ENCODE assay signal across 31 cellular contexts in the genomic region with DNA sequence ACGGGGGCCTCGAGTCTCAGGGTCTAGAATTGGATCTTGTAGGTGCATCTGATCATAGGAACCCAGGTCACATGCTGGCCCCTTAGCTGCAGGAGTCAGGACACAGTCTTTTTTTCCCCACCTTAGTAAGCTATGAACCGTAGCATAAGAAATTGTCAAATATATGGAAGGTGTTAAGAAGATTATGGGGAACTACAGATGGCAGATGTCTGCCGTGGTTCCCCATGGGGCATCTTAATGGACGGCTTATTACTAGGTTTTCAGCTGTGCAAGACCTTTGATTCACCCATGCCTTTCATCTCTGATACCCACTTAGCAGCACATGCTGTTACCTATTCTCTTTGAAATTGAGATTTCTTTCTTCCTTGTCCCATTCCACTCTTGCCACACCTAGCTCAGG.
DNase-seq lines count a peak whose midpoint lies in the region; ATAC-seq and TF ChIP-seq lines count a peak whose summit lies in the region.
"Had no signal": no experiment of that assay in that cellular context is flagged by ENCODE, and none has a peak within 500 bp of the region (broad histone marks: within the 10 kb centered on the region; RNA-seq: fewer than 3 reads in every experiment).

No MANE protein-coding gene starts in this region.

- H3K4me2 ChIP-seq in neural progenitor cell: no peak overlapping the region
- H3K4me2 ChIP-seq: BLaER1 had no signal

- H3K79me2 ChIP-seq in neural progenitor cell (ENCODE audit: low read depth): peaks cover 33% of the 10 kb centered on the region

- no peaks in the 10 kb centered on the region for H3F3A ChIP-seq in neural progenitor cell (ENCODE audit: low read depth)

- TF ChIP-seq CTCF in neural progenitor cell (IDR thresholded peaks at IDR 0.05): no peak

- no peaks in the 10 kb centered on the region for H3K9me3 ChIP-seq in neural progenitor cell (ENCODE audit: low read depth)
- H3K9me3 ChIP-seq: BLaER1, breast epithelium, Caco-2, heart right ventricle had no signal

- H3K36me3 ChIP-seq in neural progenitor cell: no peaks in the 10 kb centered on the region
- H3K36me3 ChIP-seq: breast epithelium had no signal

- no peak overlapping the region for H3K4me3 Mint-ChIP-seq in activated T-helper 17 cell treated with anti-CD3 and anti-CD28 coated beads, Interleukin-2, amount 50 U/mL, for 72 hours
- H3K4me3 Mint-ChIP-seq in neural progenitor cell: no peak overlapping the region
- H3K4me3 Mint-ChIP-seq: activated B cell treated with CpG ODN at 0.5 μM for 24 hours; activated T-cell treated with anti-CD3 and anti-CD28 coated beads, Interleukin-2, amount 50 U/mL, for 72 hours; mesothelial cell of epicardium; stimulated activated memory B cell treated with anti-CD40 and anti-IgM and Interleukin-4, amounts not matched to agents 10 μg/mL and 1 μg/mL and 100 μg/mL, for 72 hours; type B pancreatic cell had no signal

- H3K27me3 ChIP-seq in neural progenitor cell: no peaks in the 10 kb centered on the region
- H3K27me3 ChIP-seq: BLaER1, breast epithelium, heart right ventricle, SJSA1 had no signal

- H3K27ac Mint-ChIP-seq in activated T-helper 17 cell treated with anti-CD3 and anti-CD28 coated beads, Interleukin-2, amount 50 U/mL, for 72 hours: peak overlapping the region; percentile 74
- peak overlapping the region; percentile 4 for H3K27ac Mint-ChIP-seq in neural progenitor cell
- H3K27ac Mint-ChIP-seq: activated B cell treated with CpG ODN at 0.5 μM for 24 hours; activated T-cell treated with anti-CD3 and anti-CD28 coated beads, Interleukin-2, amount 50 U/mL, for 72 hours; stimulated activated memory B cell treated with anti-CD40 and anti-IgM and Interleukin-4, amounts not matched to agents 10 μg/mL and 1 μg/mL and 100 μg/mL, for 72 hours; type B pancreatic cell had no signal

- H2AFZ ChIP-seq in neural progenitor cell (replicated peaks): no peak overlapping the region

- no peaks in the 10 kb centered on the region for H3K36me3 Mint-ChIP-seq in activated T-helper 17 cell treated with anti-CD3 and anti-CD28 coated beads, Interleukin-2, amount 50 U/mL, for 72 hours (ENCODE audit: low read depth)
- H3K36me3 Mint-ChIP-seq in neural progenitor cell: peaks cover 2% of the 10 kb centered on the region
- H3K36me3 Mint-ChIP-seq: mesothelial cell of epicardium; stimulated activated memory B cell treated with anti-CD40 and anti-IgM and Interleukin-4, amounts not matched to agents 10 μg/mL and 1 μg/mL and 100 μg/mL, for 72 hours had no signal

- H3K9me3 Mint-ChIP-seq in activated T-helper 17 cell treated with anti-CD3 and anti-CD28 coated beads, Interleukin-2, amount 50 U/mL, for 72 hours: no peaks in the 10 kb centered on the region
- peaks cover 6% of the 10 kb centered on the region for H3K9me3 Mint-ChIP-seq in neural progenitor cell
- H3K9me3 Mint-ChIP-seq: activated B cell treated with CpG ODN at 0.5 μM for 24 hours; activated T-cell treated with anti-CD3 and anti-CD28 coated beads, Interleukin-2, amount 50 U/mL, for 72 hours; mesothelial cell of epicardium; stimulated activated memory B cell treated with anti-CD40 and anti-IgM and Interleukin-4, amounts not matched to agents 10 μg/mL and 1 μg/mL and 100 μg/mL, for 72 hours; type B pancreatic cell had no signal

- no peak overlapping the region for H3K27ac ChIP-seq in neural progenitor cell
- H3K27ac ChIP-seq: BLaER1, breast epithelium, heart right ventricle, RWPE1, SJSA1 had no signal

- H3K27me3 Mint-ChIP-seq in activated T-helper 17 cell treated with anti-CD3 and anti-CD28 coated beads, Interleukin-2, amount 50 U/mL, for 72 hours: no peaks in the 10 kb centered on the region
- H3K27me3 Mint-ChIP-seq in neural progenitor cell (ENCODE audit: insufficient read depth, low read depth): peaks cover 4% of the 10 kb centered on the region
- H3K27me3 Mint-ChIP-seq: activated B cell treated with CpG ODN at 0.5 μM for 24 hours; stimulated activated memory B cell treated with anti-CD40 and anti-IgM and Interleukin-4, amounts not matched to agents 10 μg/mL and 1 μg/mL and 100 μg/mL, for 72 hours; type B pancreatic cell had no signal

- H4K20me1 ChIP-seq in neural progenitor cell (ENCODE audit: low read depth): peaks cover 36% of the 10 kb centered on the region
- H4K20me1 ChIP-seq: BLaER1 had no signal

- no peaks in the 10 kb centered on the region for H3K4me1 ChIP-seq in neural progenitor cell
- H3K4me1 ChIP-seq: breast epithelium had no signal

- DNase-seq in DMS 273 (lab: John Stamatoyannopoulos, UW; ENCODE audit: unreplicated experiment) (peak; percentile 40), NCI-H2227 (lab: John Stamatoyannopoulos, UW; ENCODE audit: unreplicated experiment) (peak; percentile 65), neural progenitor cell (ENCODE audit: low spot score) (no peak), NCI-H146 treated with DMSO at 0.1 percent for 48 hours (lab: John Stamatoyannopoulos, UW; ENCODE audit: unreplicated experiment) (no peak), retina (no peak)
- DNase-seq: activated B cell treated with CpG ODN at 0.5 μM for 24 hours; activated naive CD4-positive, alpha-beta T cell; activated T-cell treated with anti-CD3 and anti-CD28 coated beads, Interleukin-2, amount 50 U/mL, for 72 hours; amygdala; Caco-2; foreskin melanocyte; heart right ventricle; Kasumi-1; kidney; MV-4-11; NCI-H146; NCI-H2107; NCI-H748 treated with DMSO at 0.1 percent for 48 hours; nucleus accumbens; substantia nigra; T-helper 1 cell had no signal

- no peak for ATAC-seq in activated T-helper 17 cell treated with anti-CD3 and anti-CD28 coated beads, Interleukin-2, amount 50 U/mL, for 72 hours (replicated peaks)
- no peak for ATAC-seq in HG02571 (IDR thresholded peaks at IDR 0.05; ENCODE audit: unreplicated experiment)
- ATAC-seq: activated T-cell treated with anti-CD3 and anti-CD28 coated beads, Interleukin-2, amount 50 U/mL, for 72 hours; HCT116; heart right ventricle; stimulated activated memory B cell treated with anti-CD40 and anti-IgM and Interleukin-4, amounts not matched to agents 10 μg/mL and 1 μg/mL and 100 μg/mL, for 72 hours had no signal

- H3K4me3 ChIP-seq in neural progenitor cell: no peak overlapping the region
- H3K4me3 ChIP-seq: BLaER1, breast epithelium, heart right ventricle, SJSA1 had no signal

- H3K9ac ChIP-seq in neural progenitor cell: no peak overlapping the region
- H3K9ac ChIP-seq: BLaER1 had no signal

- H3K4me1 Mint-ChIP-seq in activated T-helper 17 cell treated with anti-CD3 and anti-CD28 coated beads, Interleukin-2, amount 50 U/mL, for 72 hours: peaks cover 18% of the 10 kb centered on the region
- H3K4me1 Mint-ChIP-seq in neural progenitor cell: peaks cover 20% of the 10 kb centered on the region

Comparison
In these comparisons a context has a peak if more than half of its experiments do, and no peak if none do; other contexts are left out.
1. DNase-seq: peak in DMS 273 (single experiment) and NCI-H2227 (single experiment); none in neural progenitor cell (single experiment), NCI-H146 treated with DMSO at 0.1 percent for 48 hours (single experiment) and retina (single experiment).